Comparison of ENCODE assay signal across 20 cellular contexts in the genomic region with DNA sequence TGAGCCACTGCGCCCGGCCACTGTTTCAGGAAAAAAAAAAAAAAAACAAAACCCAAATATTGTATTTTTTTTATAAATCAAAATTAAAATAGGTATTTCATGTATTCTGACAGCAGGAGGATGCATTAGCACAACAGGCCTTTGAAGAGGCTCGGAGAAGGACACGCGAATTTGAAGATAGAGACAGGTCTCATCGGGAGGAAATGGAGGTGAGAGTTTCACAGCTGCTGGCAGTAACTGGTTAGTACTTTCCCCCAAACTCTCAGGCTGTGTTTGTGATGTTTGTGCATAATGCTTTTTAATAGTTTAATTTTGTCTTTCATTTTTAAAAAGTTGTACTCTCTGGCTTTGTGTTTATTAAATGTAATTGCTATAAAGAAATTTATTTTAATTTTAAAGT. TPM values are rescaled to one million over a fixed set of nuclear protein-coding genes. Genes with fewer than 3 reads are reported as not detected.
A peak's percentile ranks its signal among the peaks of the same experiment; 100 is the strongest.
DNase-seq lines count a peak whose midpoint lies in the region; ATAC-seq and TF ChIP-seq lines count a peak whose summit lies in the region.
"Had no signal": no experiment of that assay in that cellular context is flagged by ENCODE, and none has a peak within 500 bp of the region (broad histone marks: within the 10 kb centered on the region; RNA-seq: fewer than 3 reads in every experiment).

No MANE protein-coding gene starts in this region.

- no peak overlapping the region for H3K18ac ChIP-seq in IMR-90 (ENCODE audit: low read depth, low read length)

- no peaks in the 10 kb centered on the region for H3K9me3 Mint-ChIP-seq in central memory CD8-positive, alpha-beta T cell
- no peaks in the 10 kb centered on the region for H3K9me3 Mint-ChIP-seq in natural killer cell
- no peaks in the 10 kb centered on the region for H3K9me3 Mint-ChIP-seq in activated T-helper 2 cell treated with anti-CD3 and anti-CD28 coated beads, Interferon-gamma antibody, Interleukin-2, Interleukin-4, amounts not matched to agents 10 μg/mL and 5 μg/mL and 100 μg/mL, durations not matched to agents 14 hours and 24 hours and 36 hours
- H3K9me3 Mint-ChIP-seq: CD14-positive monocyte; CD4-positive, alpha-beta memory T cell; CD4-positive, CD25-positive, alpha-beta regulatory T cell; CD8-positive, alpha-beta memory T cell had no signal

- no peak overlapping the region for H2BK20ac ChIP-seq in IMR-90 (ENCODE audit: low read depth, low read length)

- peak overlapping the region; percentile 72; the same call in 1 of the 2 replicates for H3K14ac ChIP-seq in IMR-90 (replicated peaks; ENCODE audit: low read depth, low read length)

- in situ Hi-C loops in IMR-90 (cut with MboI; ENCODE audit: low sequenced_read_pairs), result no loop called here

- no peak for TF ChIP-seq POLR2A in IMR-90 (IDR thresholded peaks at IDR 0.05; ENCODE audit: low read depth, low read length)

- no peak overlapping the region for H2AK9ac ChIP-seq in IMR-90 (replicated peaks; ENCODE audit: low read depth, low read length, poor library complexity)

- no peak for TF ChIP-seq CTCF in IMR-90 (conservative IDR thresholded peaks at IDR 0.05; ENCODE audit: low read depth, low read length)
- TF ChIP-seq CTCF in natural killer cell (IDR thresholded peaks at IDR 0.05), result no peak

- no TSS peak for BruUV-seq in IMR-90 (replicated peaks; lab: Mats Ljungman, UMichigan)

- H3K9ac ChIP-seq in IMR-90 (ENCODE audit: low read depth, low read length), result no peak overlapping the region
- H3K9ac ChIP-seq: BLaER1 had no signal

- CTCF ChIA-PET in IMR-90 (lab: Yijun Ruan, JAX), result interaction anchor here (0.7 to 1.5 kb wide), 3 partner anchors 19 to 39 kb away, joined by 3 to 6 read pairs (median 5); no protein-coding TSS in a partner anchor

- H3K9me3 ChIP-seq in IMR-90 (ENCODE audit: control insufficient read depth, insufficient read depth, low read length), result no peaks in the 10 kb centered on the region
- H3K9me3 ChIP-seq in effector memory CD4-positive, alpha-beta T cell (ENCODE audit: control insufficient read depth, low read length), result no peaks in the 10 kb centered on the region
- H3K9me3 ChIP-seq: BE2C, BLaER1, Caco-2 had no signal

- no peak overlapping the region for H2AFZ ChIP-seq in IMR-90 (replicated peaks; ENCODE audit: low read length, poor library complexity)

- peaks cover 10% of the 10 kb centered on the region for H3K4me1 Mint-ChIP-seq in central memory CD8-positive, alpha-beta T cell
- peaks cover 0 to 22% of the 10 kb centered on the region in 2 donors for H3K4me1 Mint-ChIP-seq in natural killer cell
- H3K4me1 Mint-ChIP-seq in activated T-helper 2 cell treated with anti-CD3 and anti-CD28 coated beads, Interferon-gamma antibody, Interleukin-2, Interleukin-4, amounts not matched to agents 10 μg/mL and 5 μg/mL and 100 μg/mL, durations not matched to agents 14 hours and 24 hours and 36 hours (ENCODE audit: low read depth), result peaks cover 13% of the 10 kb centered on the region

- H2AK5ac ChIP-seq in IMR-90 (ENCODE audit: low read depth, low read length), result no peak overlapping the region

- H2BK15ac ChIP-seq in IMR-90 (ENCODE audit: low read depth, low read length), result no peak overlapping the region

- intact Hi-C loops in IMR-90 (cut with micrococcal nuclease) (no loop called here), natural killer cell (cut with micrococcal nuclease) (no loop called here)
- intact Hi-C loops in activated T-helper 2 cell treated with anti-CD3 and anti-CD28 coated beads, Interferon-gamma antibody, Interleukin-2, Interleukin-4, amounts not matched to agents 10 μg/mL and 5 μg/mL and 100 μg/mL, durations not matched to agents 14 hours and 24 hours and 36 hours (cut with micrococcal nuclease), result no loop called here

- no peak overlapping the region for H4K91ac ChIP-seq in IMR-90 (ENCODE audit: insufficient read depth, low read depth, low read length)

- DNase-seq in IMR-90 (no peak), natural killer cell (no peak), activated gamma-delta T cell treated with Interleukin-2 at 50 U/mL for 16 hours (no peak)
- no peak for DNase-seq in central memory CD8-positive, alpha-beta T cell (ENCODE audit: low spot score in 2 of 2)
- DNase-seq in effector memory CD4-positive, alpha-beta T cell, result no peak
- no peak for DNase-seq in activated T-helper 2 cell treated with anti-CD3 and anti-CD28 coated beads, Interferon-gamma antibody, Interleukin-2, Interleukin-4, amounts not matched to agents 10 μg/mL and 5 μg/mL and 100 μg/mL, durations not matched to agents 14 hours and 24 hours and 36 hours (ENCODE audit: low spot score)
- DNase-seq: 8988T; ACHN; BE2C; C1 segment of cervical spinal cord; Caco-2; Calu3; CD4-positive, alpha-beta memory T cell; CD4-positive, CD25-positive, alpha-beta regulatory T cell; CD8-positive, alpha-beta memory T cell; DMS79 treated with DMSO at 0.1 percent for 48 hours; GF-D8 had no signal

- H3K4me1 ChIP-seq in IMR-90 (ENCODE audit: control insufficient read depth, insufficient read depth, low read length), result peaks cover 7% of the 10 kb centered on the region; the same call in 1 of the 2 replicates
- no peaks in the 10 kb centered on the region for H3K4me1 ChIP-seq in effector memory CD4-positive, alpha-beta T cell (ENCODE audit: control insufficient read depth, insufficient read depth, low read length, poor library complexity, severe bottlenecking)
- H3K4me1 ChIP-seq: Caco-2 had no signal

- WGBS in IMR-90 (ENCODE audit: extremely low coverage in 2 of 2, insufficient read length in 1 of 2), 2 experiments, result no CpG with 5 or more reads among the region's 6 CpGs

- no peaks in the 10 kb centered on the region for H3K27me3 Mint-ChIP-seq in central memory CD8-positive, alpha-beta T cell
- H3K27me3 Mint-ChIP-seq in natural killer cell (ENCODE audit: low read depth in 2 of 2), result no peaks in the 10 kb centered on the region
- H3K27me3 Mint-ChIP-seq in activated T-helper 2 cell treated with anti-CD3 and anti-CD28 coated beads, Interferon-gamma antibody, Interleukin-2, Interleukin-4, amounts not matched to agents 10 μg/mL and 5 μg/mL and 100 μg/mL, durations not matched to agents 14 hours and 24 hours and 36 hours (ENCODE audit: low read depth), result no peaks in the 10 kb centered on the region
- H3K27me3 Mint-ChIP-seq: CD4-positive, alpha-beta memory T cell; CD4-positive, CD25-positive, alpha-beta regulatory T cell; CD8-positive, alpha-beta memory T cell had no signal

- no peak overlapping the region for H2BK5ac ChIP-seq in IMR-90 (ENCODE audit: low read depth, low read length, poor library complexity, severe bottlenecking)

- no peak overlapping the region for H3K56ac ChIP-seq in IMR-90 (ENCODE audit: extremely low read depth, insufficient read depth, low read length)

- H2BK120ac ChIP-seq in IMR-90 (ENCODE audit: low read depth, low read length), result no peak overlapping the region

- peaks cover 10% of the 10 kb centered on the region for H3K36me3 ChIP-seq in IMR-90 (ENCODE audit: control insufficient read depth, insufficient read depth, low read length)
- H3K36me3 ChIP-seq in effector memory CD4-positive, alpha-beta T cell (ENCODE audit: control insufficient read depth, insufficient read depth, low read length), result no peaks in the 10 kb centered on the region

- POLR2A ChIA-PET in IMR-90 (lab: Charles Lee; ENCODE audit: unreplicated experiment), result interaction anchor here (0.6 kb wide), 1 partner anchor 19 kb away, joined by 3 read pairs; no protein-coding TSS in a partner anchor

- peaks cover 14% of the 10 kb centered on the region for H3K36me3 Mint-ChIP-seq in central memory CD8-positive, alpha-beta T cell (ENCODE audit: insufficient read depth)
- H3K36me3 Mint-ChIP-seq in natural killer cell, result no peaks in the 10 kb centered on the region
- peaks cover 47% of the 10 kb centered on the region for H3K36me3 Mint-ChIP-seq in activated T-helper 2 cell treated with anti-CD3 and anti-CD28 coated beads, Interferon-gamma antibody, Interleukin-2, Interleukin-4, amounts not matched to agents 10 μg/mL and 5 μg/mL and 100 μg/mL, durations not matched to agents 14 hours and 24 hours and 36 hours (ENCODE audit: low read depth)

- no peak overlapping the region for H3K27ac ChIP-seq in IMR-90 (ENCODE audit: insufficient read depth, low read length)
- no peak overlapping the region for H3K27ac ChIP-seq in effector memory CD4-positive, alpha-beta T cell (ENCODE audit: insufficient read depth, low read length, poor library complexity, severe bottlenecking)
- H3K27ac ChIP-seq: BLaER1 had no signal

- no peak overlapping the region for H3K4me2 ChIP-seq in IMR-90 (ENCODE audit: low read depth, low read length)
- H3K4me2 ChIP-seq: BLaER1 had no signal

- no peak overlapping the region for H4K5ac ChIP-seq in IMR-90 (ENCODE audit: low read depth, low read length)

- TF ChIP-seq RAD21 in IMR-90 (IDR thresholded peaks at IDR 0.05; ENCODE audit: low read length), result no peak

- no peak overlapping the region for H3K4me3 Mint-ChIP-seq in central memory CD8-positive, alpha-beta T cell
- no peak overlapping the region for H3K4me3 Mint-ChIP-seq in natural killer cell
- H3K4me3 Mint-ChIP-seq in activated T-helper 2 cell treated with anti-CD3 and anti-CD28 coated beads, Interferon-gamma antibody, Interleukin-2, Interleukin-4, amounts not matched to agents 10 μg/mL and 5 μg/mL and 100 μg/mL, durations not matched to agents 14 hours and 24 hours and 36 hours (ENCODE audit: low read depth), result no peak overlapping the region
- H3K4me3 Mint-ChIP-seq: CD14-positive monocyte; CD4-positive, alpha-beta memory T cell; CD4-positive, CD25-positive, alpha-beta regulatory T cell; CD8-positive, alpha-beta memory T cell had no signal

- ATAC-seq in IMR-90 (ENCODE audit: low read depth), result no peak
- ATAC-seq in central memory CD8-positive, alpha-beta T cell (replicated peaks; ENCODE audit: extremely low read depth, poor library complexity, severe bottlenecking), result peak; percentile 81
- peak; percentile 53 to 81 (median 79) for ATAC-seq in natural killer cell
- ATAC-seq in HG03469 (IDR thresholded peaks at IDR 0.05; ENCODE audit: unreplicated experiment), result no peak

- no peak overlapping the region for H3K4ac ChIP-seq in IMR-90 (ENCODE audit: low read depth, low read length)

- peaks cover 12% of the 10 kb centered on the region; the same call in 1 of the 2 replicates for H3K9me1 ChIP-seq in IMR-90 (ENCODE audit: insufficient read depth, low read length)

- peaks cover 3% of the 10 kb centered on the region; the same call in 1 of the 2 replicates for H4K20me1 ChIP-seq in IMR-90 (ENCODE audit: insufficient read depth, low read length)

- no peak overlapping the region for H3K27ac Mint-ChIP-seq in central memory CD8-positive, alpha-beta T cell (ENCODE audit: low read depth)
- H3K27ac Mint-ChIP-seq in natural killer cell, result no peak overlapping the region
- H3K27ac Mint-ChIP-seq in activated T-helper 2 cell treated with anti-CD3 and anti-CD28 coated beads, Interferon-gamma antibody, Interleukin-2, Interleukin-4, amounts not matched to agents 10 μg/mL and 5 μg/mL and 100 μg/mL, durations not matched to agents 14 hours and 24 hours and 36 hours, result no peak overlapping the region
- H3K27ac Mint-ChIP-seq: CD4-positive, alpha-beta memory T cell; CD8-positive, alpha-beta memory T cell had no signal

- H3K4me3 ChIP-seq in IMR-90 (ENCODE audit: insufficient read depth, low read depth, low read length), result no peak overlapping the region
- H3K4me3 ChIP-seq in effector memory CD4-positive, alpha-beta T cell (ENCODE audit: insufficient read depth, low read depth, low read length, poor library complexity, severe bottlenecking), result no peak overlapping the region
- H3K4me3 ChIP-seq: BLaER1 had no signal

- dilution Hi-C loops in IMR-90 (cut with HindIII; ENCODE audit: low sequenced_read_pairs, unreplicated experiment), result no loop called here

- no peak overlapping the region for H3K23ac ChIP-seq in IMR-90 (ENCODE audit: low read depth, low read length)

- peaks cover 17 to 52% of the 10 kb centered on the region in 2 experiments for H3K79me1 ChIP-seq in IMR-90 (ENCODE audit: low read depth in 1 of 2, low read length in 2 of 2)

- H4K8ac ChIP-seq in IMR-90 (ENCODE audit: low read depth in 2 of 2, low read length in 2 of 2), result no peak overlapping the region

- H3K27me3 ChIP-seq in IMR-90 (ENCODE audit: control insufficient read depth, insufficient read depth, low read length), result no peaks in the 10 kb centered on the region
- H3K27me3 ChIP-seq in effector memory CD4-positive, alpha-beta T cell (replicated peaks; ENCODE audit: control insufficient read depth, insufficient read depth, low read length, poor library complexity, severe bottlenecking), result no peaks in the 10 kb centered on the region
- H3K27me3 ChIP-seq: BE2C, BLaER1 had no signal

RNA-seq across cellular contexts. Expression of a gene that starts 27.6 kb away (rescaled TPM):
- 13.1 and 14.0 TPM in 2 replicates for total RNA-seq in IMR-90 (2012; rRNA removed)
- polyA plus RNA-seq in IMR-90 (2012; rRNA removed), result 19.8 and 22.5 TPM in 2 replicates
- polyA plus RNA-seq in IMR-90 (2012; cell fraction: cytosol; rRNA removed), result 7.4 and 11.3 TPM in 2 replicates
- polyA plus RNA-seq in IMR-90 (2012; cell fraction: nucleus; rRNA removed; ENCODE audit: low replicate concordance), result 26.7 and 31.4 TPM in 2 replicates
- 10 to 100 TPM; 17.0 to 22.4 (median 22.0) TPM for total RNA-seq in natural killer cell
- 17.4 and 17.8 TPM in 2 replicates for total RNA-seq in activated T-helper 2 cell treated with anti-CD3 and anti-CD28 coated beads, Interferon-gamma antibody, Interleukin-2, Interleukin-4, amounts not matched to agents 10 μg/mL and 5 μg/mL and 100 μg/mL, durations not matched to agents 14 hours and 24 hours and 36 hours

RNA-seq across cellular contexts. Expression of a gene that starts 53.2 kb away (rescaled TPM):
- total RNA-seq in IMR-90 (2012; rRNA removed), result 48.0 and 110 TPM in 2 replicates
- 39.8 and 44.2 TPM in 2 replicates for polyA plus RNA-seq in IMR-90 (2012; rRNA removed)
- 21.2 and 26.2 TPM in 2 replicates for polyA plus RNA-seq in IMR-90 (2012; cell fraction: cytosol; rRNA removed)
- polyA plus RNA-seq in IMR-90 (2012; cell fraction: nucleus; rRNA removed; ENCODE audit: low replicate concordance), result 21.3 and 21.6 TPM in 2 replicates
- 100 to 1,000 TPM in 1 of 3 donors, 10 to 100 TPM in 2; 96.1 to 102 (median 97.2) TPM for total RNA-seq in natural killer cell
- total RNA-seq in activated T-helper 2 cell treated with anti-CD3 and anti-CD28 coated beads, Interferon-gamma antibody, Interleukin-2, Interleukin-4, amounts not matched to agents 10 μg/mL and 5 μg/mL and 100 μg/mL, durations not matched to agents 14 hours and 24 hours and 36 hours, result 156 and 159 TPM in 2 replicates

Comparison
In these comparisons a context has a peak if more than half of its experiments do, and no peak if none do; other contexts are left out.
1. ATAC-seq: peak in central memory CD8-positive, alpha-beta T cell (single experiment) and natural killer cell (3 of 3); none in IMR-90 (single experiment) and HG03469 (single experiment).